Comparison of ENCODE assay signal across 1 cellular context in genomic region chr3:134067311-134068161, GRCh38.
TF ChIP-seq lines count a peak whose summit lies in the region.

No MANE protein-coding gene starts in this region.

TF ChIP-seq in endothelial cell of umbilical vein, 7 proteins besides CTCF, POLR2A, EP300 and RAD21:
- TF ChIP-seq, protein P1, sequence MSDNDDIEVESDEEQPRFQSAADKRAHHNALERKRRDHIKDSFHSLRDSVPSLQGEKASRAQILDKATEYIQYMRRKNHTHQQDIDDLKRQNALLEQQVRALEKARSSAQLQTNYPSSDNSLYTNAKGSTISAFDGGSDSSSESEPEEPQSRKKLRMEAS (IDR thresholded peaks at IDR 0.05; ENCODE audit: insufficient read depth, insufficient read length): no peak
- TF ChIP-seq GATA2 (IDR thresholded peaks at IDR 0.05; ENCODE audit: insufficient read depth, insufficient read length, low read depth, low read length): no peak
- TF ChIP-seq EZH2 (IDR thresholded peaks at IDR 0.05; ENCODE audit: borderline replicate concordance, low read depth, low read length, severe bottlenecking): no peak
- TF ChIP-seq MYC (IDR thresholded peaks at IDR 0.05; ENCODE audit: low read depth, low read length): no peak
- TF ChIP-seq POLR2AphosphoS5 (IDR thresholded peaks at IDR 0.05; ENCODE audit: insufficient read depth, low read depth, low read length): no peak
- no peak for TF ChIP-seq FOS (IDR thresholded peaks at IDR 0.05; ENCODE audit: borderline replicate concordance, insufficient read depth, low read length)
- TF ChIP-seq JUN (IDR thresholded peaks at IDR 0.05; ENCODE audit: borderline replicate concordance, insufficient read depth, insufficient read length, low read depth): no peak
